1 cellular context compared by ENCODE assay signal in the genomic region with DNA sequence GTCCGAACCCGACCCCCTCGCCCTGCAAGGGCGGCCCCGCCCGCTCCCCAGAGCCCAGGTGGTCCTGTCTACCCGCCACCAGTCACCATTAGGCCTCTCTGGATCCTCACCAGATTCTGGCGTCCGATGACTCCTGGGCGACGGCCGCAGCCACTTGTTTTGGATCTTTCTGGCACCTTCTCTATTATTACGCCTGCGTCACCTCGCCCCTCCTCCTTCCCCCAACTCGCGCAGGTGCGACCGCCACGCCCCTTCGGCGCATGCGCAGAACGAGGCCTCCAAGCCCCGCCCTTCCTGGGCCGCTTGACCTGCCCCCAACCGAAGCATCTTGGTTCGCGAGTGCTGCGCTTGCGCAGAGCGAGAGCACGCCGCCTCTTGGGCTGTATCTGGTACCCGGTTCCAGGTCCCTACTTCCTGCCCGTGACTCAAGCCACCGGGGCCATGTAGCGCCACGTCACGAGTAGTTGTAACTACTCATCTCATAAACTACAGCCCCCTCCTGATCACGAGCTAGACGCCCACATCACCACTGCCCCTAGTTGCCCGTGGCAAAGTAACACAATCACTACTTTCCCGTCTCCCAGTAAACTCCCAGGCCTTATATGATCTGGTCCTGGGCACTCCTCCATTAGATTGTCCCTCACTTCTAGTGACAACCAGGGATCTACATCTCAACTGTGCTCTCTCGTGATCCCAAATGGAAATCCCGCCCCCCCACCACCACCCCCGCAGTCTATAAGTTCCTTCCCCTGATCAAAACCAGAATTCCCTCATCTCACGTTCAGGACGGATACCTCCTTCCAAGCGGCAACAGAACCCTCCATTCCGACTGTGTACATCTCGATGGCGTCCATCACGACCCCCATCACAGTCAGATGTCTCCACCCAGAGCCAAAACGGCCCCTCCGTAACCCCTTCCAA.
TF ChIP-seq lines count a peak whose summit lies in the region.

A gene with protein sequence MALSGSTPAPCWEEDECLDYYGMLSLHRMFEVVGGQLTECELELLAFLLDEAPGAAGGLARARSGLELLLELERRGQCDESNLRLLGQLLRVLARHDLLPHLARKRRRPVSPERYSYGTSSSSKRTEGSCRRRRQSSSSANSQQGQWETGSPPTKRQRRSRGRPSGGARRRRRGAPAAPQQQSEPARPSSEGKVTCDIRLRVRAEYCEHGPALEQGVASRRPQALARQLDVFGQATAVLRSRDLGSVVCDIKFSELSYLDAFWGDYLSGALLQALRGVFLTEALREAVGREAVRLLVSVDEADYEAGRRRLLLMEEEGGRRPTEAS (minus strand): TSS at position 156 of the 921 bp plus-strand sequence. CDS start 670 bp downstream, outside the sequence.

TF ChIP-seq in HEK293, 187 proteins besides CTCF, POLR2A, EP300 and RAD21 (continued from another document and continues in another):
- TF ChIP-seq, protein P1, sequence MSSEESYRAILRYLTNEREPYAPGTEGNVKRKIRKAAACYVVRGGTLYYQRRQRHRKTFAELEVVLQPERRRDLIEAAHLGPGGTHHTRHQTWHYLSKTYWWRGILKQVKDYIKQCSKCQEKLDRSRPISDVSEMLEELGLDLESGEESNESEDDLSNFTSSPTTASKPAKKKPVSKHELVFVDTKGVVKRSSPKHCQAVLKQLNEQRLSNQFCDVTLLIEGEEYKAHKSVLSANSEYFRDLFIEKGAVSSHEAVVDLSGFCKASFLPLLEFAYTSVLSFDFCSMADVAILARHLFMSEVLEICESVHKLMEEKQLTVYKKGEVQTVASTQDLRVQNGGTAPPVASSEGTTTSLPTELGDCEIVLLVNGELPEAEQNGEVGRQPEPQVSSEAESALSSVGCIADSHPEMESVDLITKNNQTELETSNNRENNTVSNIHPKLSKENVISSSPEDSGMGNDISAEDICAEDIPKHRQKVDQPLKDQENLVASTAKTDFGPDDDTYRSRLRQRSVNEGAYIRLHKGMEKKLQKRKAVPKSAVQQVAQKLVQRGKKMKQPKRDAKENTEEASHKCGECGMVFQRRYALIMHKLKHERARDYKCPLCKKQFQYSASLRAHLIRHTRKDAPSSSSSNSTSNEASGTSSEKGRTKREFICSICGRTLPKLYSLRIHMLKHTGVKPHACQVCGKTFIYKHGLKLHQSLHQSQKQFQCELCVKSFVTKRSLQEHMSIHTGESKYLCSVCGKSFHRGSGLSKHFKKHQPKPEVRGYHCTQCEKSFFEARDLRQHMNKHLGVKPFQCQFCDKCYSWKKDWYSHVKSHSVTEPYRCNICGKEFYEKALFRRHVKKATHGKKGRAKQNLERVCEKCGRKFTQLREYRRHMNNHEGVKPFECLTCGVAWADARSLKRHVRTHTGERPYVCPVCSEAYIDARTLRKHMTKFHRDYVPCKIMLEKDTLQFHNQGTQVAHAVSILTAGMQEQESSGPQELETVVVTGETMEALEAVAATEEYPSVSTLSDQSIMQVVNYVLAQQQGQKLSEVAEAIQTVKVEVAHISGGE (tag by site-specific recombination; conservative IDR thresholded peaks at IDR 0.05; ENCODE audit: low read depth): peak; percentile 31; the same call in 1 of the 2 replicates
- TF ChIP-seq ZNF138 (tag by site-specific recombination; IDR thresholded peaks at IDR 0.05; ENCODE audit: borderline replicate concordance) (no peak; the same call in 1 of the 2 replicates), ZNF423 (tag by site-specific recombination; IDR thresholded peaks at IDR 0.05) (no peak), GLIS2 (tag by site-specific recombination; IDR thresholded peaks at IDR 0.05) (0 out of 2 replicates have a peak, but pooled peaks have one; percentile 5), WT1 (tag by site-specific recombination; IDR thresholded peaks at IDR 0.05) (0 out of 2 replicates have a peak, but pooled peaks have one; percentile 2), ZFP3 (tag by site-specific recombination; IDR thresholded peaks at IDR 0.05; ENCODE audit: low read depth) (no peak), ZNF549 (tag by site-specific recombination; IDR thresholded peaks at IDR 0.05) (no peak), GLI4 (tag by site-specific recombination; IDR thresholded peaks at IDR 0.05) (no peak), ZBTB48 (tag by site-specific recombination; IDR thresholded peaks at IDR 0.05) (peak; percentile 92), ZFP69B (tag by site-specific recombination; IDR thresholded peaks at IDR 0.05) (peak; percentile 31), ZNF174 (tag by site-specific recombination; IDR thresholded peaks at IDR 0.05) (no peak), PRDM1 (tag by site-specific recombination; IDR thresholded peaks at IDR 0.05) (no peak), ZNF24 (tag by site-specific recombination; IDR thresholded peaks at IDR 0.05) (no peak), ZBTB1 (tag by site-specific recombination; IDR thresholded peaks at IDR 0.05) (no peak), KLF1 (tag by site-specific recombination; IDR thresholded peaks at IDR 0.05) (peak; percentile 99), ZBTB8A (tag by site-specific recombination; IDR thresholded peaks at IDR 0.05) (no peak), ZNF221 (tag by site-specific recombination; IDR thresholded peaks at IDR 0.05; ENCODE audit: borderline replicate concordance) (no peak), MZF1 (tag by site-specific recombination; IDR thresholded peaks at IDR 0.05; ENCODE audit: borderline replicate concordance) (no peak), ZNF274 (IDR thresholded peaks at IDR 0.05; ENCODE audit: low read length) (no peak), ZNF274 (tag by site-specific recombination; IDR thresholded peaks at IDR 0.05; ENCODE audit: borderline replicate concordance) (no peak), ZNF366 (tag by site-specific recombination; conservative IDR thresholded peaks at IDR 0.05) (peak; percentile 66), ZNF830 (tag by site-specific recombination; IDR thresholded peaks at IDR 0.05; ENCODE audit: low read depth) (no peak), ZNF585B (tag by site-specific recombination; IDR thresholded peaks at IDR 0.05) (no peak)
- TF ChIP-seq, protein P2, sequence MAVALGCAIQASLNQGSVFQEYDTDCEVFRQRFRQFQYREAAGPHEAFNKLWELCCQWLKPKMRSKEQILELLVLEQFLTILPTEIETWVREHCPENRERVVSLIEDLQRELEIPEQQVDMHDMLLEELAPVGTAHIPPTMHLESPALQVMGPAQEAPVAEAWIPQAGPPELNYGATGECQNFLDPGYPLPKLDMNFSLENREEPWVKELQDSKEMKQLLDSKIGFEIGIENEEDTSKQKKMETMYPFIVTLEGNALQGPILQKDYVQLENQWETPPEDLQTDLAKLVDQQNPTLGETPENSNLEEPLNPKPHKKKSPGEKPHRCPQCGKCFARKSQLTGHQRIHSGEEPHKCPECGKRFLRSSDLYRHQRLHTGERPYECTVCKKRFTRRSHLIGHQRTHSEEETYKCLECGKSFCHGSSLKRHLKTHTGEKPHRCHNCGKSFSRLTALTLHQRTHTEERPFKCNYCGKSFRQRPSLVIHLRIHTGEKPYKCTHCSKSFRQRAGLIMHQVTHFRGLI (tag by site-specific recombination; IDR thresholded peaks at IDR 0.05): no peak
- TF ChIP-seq, protein P3, sequence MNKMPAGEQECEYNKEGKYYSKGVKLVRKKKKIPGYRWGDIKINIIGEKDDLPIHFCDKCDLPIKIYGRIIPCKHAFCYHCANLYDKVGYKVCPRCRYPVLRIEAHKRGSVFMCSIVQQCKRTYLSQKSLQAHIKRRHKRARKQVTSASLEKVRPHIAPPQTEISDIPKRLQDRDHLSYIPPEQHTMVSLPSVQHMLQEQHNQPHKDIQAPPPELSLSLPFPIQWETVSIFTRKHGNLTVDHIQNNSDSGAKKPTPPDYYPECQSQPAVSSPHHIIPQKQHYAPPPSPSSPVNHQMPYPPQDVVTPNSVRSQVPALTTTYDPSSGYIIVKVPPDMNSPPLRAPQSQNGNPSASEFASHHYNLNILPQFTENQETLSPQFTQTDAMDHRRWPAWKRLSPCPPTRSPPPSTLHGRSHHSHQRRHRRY (tag by site-specific recombination; IDR thresholded peaks at IDR 0.05): no peak
- TF ChIP-seq, protein P4, sequence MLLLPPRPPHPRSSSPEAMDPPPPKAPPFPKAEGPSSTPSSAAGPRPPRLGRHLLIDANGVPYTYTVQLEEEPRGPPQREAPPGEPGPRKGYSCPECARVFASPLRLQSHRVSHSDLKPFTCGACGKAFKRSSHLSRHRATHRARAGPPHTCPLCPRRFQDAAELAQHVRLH (tag by site-specific recombination; IDR thresholded peaks at IDR 0.05): no peak
- TF ChIP-seq, protein P5, sequence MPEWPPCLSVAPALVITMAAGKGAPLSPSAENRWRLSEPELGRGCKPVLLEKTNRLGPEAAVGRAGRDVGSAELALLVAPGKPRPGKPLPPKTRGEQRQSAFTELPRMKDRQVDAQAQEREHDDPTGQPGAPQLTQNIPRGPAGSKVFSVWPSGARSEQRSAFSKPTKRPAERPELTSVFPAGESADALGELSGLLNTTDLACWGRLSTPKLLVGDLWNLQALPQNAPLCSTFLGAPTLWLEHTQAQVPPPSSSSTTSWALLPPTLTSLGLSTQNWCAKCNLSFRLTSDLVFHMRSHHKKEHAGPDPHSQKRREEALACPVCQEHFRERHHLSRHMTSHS (tag by site-specific recombination; IDR thresholded peaks at IDR 0.05): no peak
- TF ChIP-seq, protein P6, sequence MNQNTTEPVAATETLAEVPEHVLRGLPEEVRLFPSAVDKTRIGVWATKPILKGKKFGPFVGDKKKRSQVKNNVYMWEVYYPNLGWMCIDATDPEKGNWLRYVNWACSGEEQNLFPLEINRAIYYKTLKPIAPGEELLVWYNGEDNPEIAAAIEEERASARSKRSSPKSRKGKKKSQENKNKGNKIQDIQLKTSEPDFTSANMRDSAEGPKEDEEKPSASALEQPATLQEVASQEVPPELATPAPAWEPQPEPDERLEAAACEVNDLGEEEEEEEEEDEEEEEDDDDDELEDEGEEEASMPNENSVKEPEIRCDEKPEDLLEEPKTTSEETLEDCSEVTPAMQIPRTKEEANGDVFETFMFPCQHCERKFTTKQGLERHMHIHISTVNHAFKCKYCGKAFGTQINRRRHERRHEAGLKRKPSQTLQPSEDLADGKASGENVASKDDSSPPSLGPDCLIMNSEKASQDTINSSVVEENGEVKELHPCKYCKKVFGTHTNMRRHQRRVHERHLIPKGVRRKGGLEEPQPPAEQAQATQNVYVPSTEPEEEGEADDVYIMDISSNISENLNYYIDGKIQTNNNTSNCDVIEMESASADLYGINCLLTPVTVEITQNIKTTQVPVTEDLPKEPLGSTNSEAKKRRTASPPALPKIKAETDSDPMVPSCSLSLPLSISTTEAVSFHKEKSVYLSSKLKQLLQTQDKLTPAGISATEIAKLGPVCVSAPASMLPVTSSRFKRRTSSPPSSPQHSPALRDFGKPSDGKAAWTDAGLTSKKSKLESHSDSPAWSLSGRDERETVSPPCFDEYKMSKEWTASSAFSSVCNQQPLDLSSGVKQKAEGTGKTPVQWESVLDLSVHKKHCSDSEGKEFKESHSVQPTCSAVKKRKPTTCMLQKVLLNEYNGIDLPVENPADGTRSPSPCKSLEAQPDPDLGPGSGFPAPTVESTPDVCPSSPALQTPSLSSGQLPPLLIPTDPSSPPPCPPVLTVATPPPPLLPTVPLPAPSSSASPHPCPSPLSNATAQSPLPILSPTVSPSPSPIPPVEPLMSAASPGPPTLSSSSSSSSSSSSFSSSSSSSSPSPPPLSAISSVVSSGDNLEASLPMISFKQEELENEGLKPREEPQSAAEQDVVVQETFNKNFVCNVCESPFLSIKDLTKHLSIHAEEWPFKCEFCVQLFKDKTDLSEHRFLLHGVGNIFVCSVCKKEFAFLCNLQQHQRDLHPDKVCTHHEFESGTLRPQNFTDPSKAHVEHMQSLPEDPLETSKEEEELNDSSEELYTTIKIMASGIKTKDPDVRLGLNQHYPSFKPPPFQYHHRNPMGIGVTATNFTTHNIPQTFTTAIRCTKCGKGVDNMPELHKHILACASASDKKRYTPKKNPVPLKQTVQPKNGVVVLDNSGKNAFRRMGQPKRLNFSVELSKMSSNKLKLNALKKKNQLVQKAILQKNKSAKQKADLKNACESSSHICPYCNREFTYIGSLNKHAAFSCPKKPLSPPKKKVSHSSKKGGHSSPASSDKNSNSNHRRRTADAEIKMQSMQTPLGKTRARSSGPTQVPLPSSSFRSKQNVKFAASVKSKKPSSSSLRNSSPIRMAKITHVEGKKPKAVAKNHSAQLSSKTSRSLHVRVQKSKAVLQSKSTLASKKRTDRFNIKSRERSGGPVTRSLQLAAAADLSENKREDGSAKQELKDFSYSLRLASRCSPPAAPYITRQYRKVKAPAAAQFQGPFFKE (tag by site-specific recombination; IDR thresholded peaks at IDR 0.05; ENCODE audit: borderline replicate concordance): no peak
- TF ChIP-seq, protein P7, sequence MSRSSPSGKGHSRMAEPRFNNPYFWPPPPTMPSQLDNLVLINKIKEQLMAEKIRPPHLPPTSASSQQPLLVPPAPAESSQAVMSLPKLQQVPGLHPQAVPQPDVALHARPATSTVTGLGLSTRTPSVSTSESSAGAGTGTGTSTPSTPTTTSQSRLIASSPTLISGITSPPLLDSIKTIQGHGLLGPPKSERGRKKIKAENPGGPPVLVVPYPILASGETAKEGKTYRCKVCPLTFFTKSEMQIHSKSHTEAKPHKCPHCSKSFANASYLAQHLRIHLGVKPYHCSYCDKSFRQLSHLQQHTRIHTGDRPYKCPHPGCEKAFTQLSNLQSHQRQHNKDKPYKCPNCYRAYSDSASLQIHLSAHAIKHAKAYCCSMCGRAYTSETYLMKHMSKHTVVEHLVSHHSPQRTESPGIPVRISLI (tag by site-specific recombination; IDR thresholded peaks at IDR 0.05): no peak
- TF ChIP-seq, protein P8, sequence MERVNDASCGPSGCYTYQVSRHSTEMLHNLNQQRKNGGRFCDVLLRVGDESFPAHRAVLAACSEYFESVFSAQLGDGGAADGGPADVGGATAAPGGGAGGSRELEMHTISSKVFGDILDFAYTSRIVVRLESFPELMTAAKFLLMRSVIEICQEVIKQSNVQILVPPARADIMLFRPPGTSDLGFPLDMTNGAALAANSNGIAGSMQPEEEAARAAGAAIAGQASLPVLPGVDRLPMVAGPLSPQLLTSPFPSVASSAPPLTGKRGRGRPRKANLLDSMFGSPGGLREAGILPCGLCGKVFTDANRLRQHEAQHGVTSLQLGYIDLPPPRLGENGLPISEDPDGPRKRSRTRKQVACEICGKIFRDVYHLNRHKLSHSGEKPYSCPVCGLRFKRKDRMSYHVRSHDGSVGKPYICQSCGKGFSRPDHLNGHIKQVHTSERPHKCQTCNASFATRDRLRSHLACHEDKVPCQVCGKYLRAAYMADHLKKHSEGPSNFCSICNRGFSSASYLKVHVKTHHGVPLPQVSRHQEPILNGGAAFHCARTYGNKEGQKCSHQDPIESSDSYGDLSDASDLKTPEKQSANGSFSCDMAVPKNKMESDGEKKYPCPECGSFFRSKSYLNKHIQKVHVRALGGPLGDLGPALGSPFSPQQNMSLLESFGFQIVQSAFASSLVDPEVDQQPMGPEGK (tag by site-specific recombination; IDR thresholded peaks at IDR 0.05): peak; percentile 45
